In genomic region chr12:52243264-52243773, GRCh38 we compare ENCODE assay signal across 8 cellular contexts. TPM values are rescaled to one million over a fixed set of nuclear protein-coding genes. Genes with fewer than 3 reads are reported as not detected.
DNase-seq lines count a peak whose midpoint lies in the region; ATAC-seq, FAIRE-seq and TF ChIP-seq lines count a peak whose summit lies in the region.

No MANE protein-coding gene starts in this region.

- WGBS in mammary epithelial cell (ENCODE audit: low coverage, missing lambda C conversion rate) = 20% methylated on average over 5 of the region's 5 CpGs
- 51 to 56% methylated on average over 5 of the region's 5 CpGs for WGBS in pancreas, 2 donors
- WGBS in hepatocyte (ENCODE audit: low lambda C conversion rate, missing lambda C conversion rate) = 59% methylated on average over 5 of the region's 5 CpGs

- H3K4me3 ChIP-seq in DOHH2 (ENCODE audit: low read length) (no peak overlapping the region), mammary epithelial cell (replicated peaks in 1 of 3; ENCODE audit: insufficient read depth in 1 of 3, low read depth in 2 of 3, low read length in 3 of 3) (no peak overlapping the region), pancreas (no peak overlapping the region), hepatocyte (no peak overlapping the region)

- peak overlapping the region; percentile 19 for H3K9ac ChIP-seq in mammary epithelial cell (ENCODE audit: insufficient read depth, low read length)

- CTCF ChIA-PET in mammary epithelial cell (lab: Charles Lee; ENCODE audit: low non-redundant PET) = interaction anchor here (1.2 kb wide), 1 partner anchor 84 kb away, joined by 10 read pairs; no protein-coding TSS in a partner anchor

- no peaks in the 10 kb centered on the region for H3K79me2 ChIP-seq in DOHH2 (ENCODE audit: control insufficient read depth, low read length)
- H3K79me2 ChIP-seq in mammary epithelial cell (ENCODE audit: insufficient read depth, low read length) = peaks cover 23% of the 10 kb centered on the region
- no peaks in the 10 kb centered on the region for H3K79me2 ChIP-seq in hepatocyte

- peaks cover 2% of the 10 kb centered on the region; the same call in 1 of the 2 replicates for H3K27me3 ChIP-seq in DOHH2 (ENCODE audit: control insufficient read depth, low read length)
- H3K27me3 ChIP-seq in mammary epithelial cell (ENCODE audit: insufficient read depth, low read length) = no peaks in the 10 kb centered on the region
- no peaks in the 10 kb centered on the region for H3K27me3 ChIP-seq in pancreas
- H3K27me3 ChIP-seq in hepatocyte = no peaks in the 10 kb centered on the region

- H3K27ac ChIP-seq in DOHH2 (ENCODE audit: low read depth, low read length) (no peak overlapping the region), mammary epithelial cell (ENCODE audit: insufficient read depth, low read depth, low read length) (peak overlapping the region; percentile 29), pancreas (peak overlapping the region; percentile 80 to 96 (median 96)), hepatocyte (no peak overlapping the region), substantia nigra (ENCODE audit: low read depth, low read length, poor library complexity, severe bottlenecking) (no peak overlapping the region)

- H3K4me1 ChIP-seq in DOHH2 (ENCODE audit: control insufficient read depth, low read length) = peaks cover 8% of the 10 kb centered on the region
- peaks cover 58% of the 10 kb centered on the region for H3K4me1 ChIP-seq in mammary epithelial cell (ENCODE audit: insufficient read depth, low read length)
- peaks cover 47 to 53% (median 49%) of the 10 kb centered on the region in 3 donors for H3K4me1 ChIP-seq in pancreas
- peaks cover 41% of the 10 kb centered on the region for H3K4me1 ChIP-seq in hepatocyte (ENCODE audit: insufficient read depth)

- H2AFZ ChIP-seq in mammary epithelial cell (ENCODE audit: low read depth, low read length) (no peak overlapping the region), hepatocyte (no peak overlapping the region)

- H3K36me3 ChIP-seq in DOHH2 (ENCODE audit: control insufficient read depth, low read length) (no peaks in the 10 kb centered on the region), mammary epithelial cell (ENCODE audit: insufficient read depth, low read length) (peaks cover 70% of the 10 kb centered on the region), pancreas (no peaks in the 10 kb centered on the region), hepatocyte (replicated peaks; ENCODE audit: insufficient read depth, low read depth) (no peaks in the 10 kb centered on the region)

- H3K9me3 ChIP-seq in DOHH2 (ENCODE audit: control insufficient read depth, insufficient read depth, low read length) = no peaks in the 10 kb centered on the region
- no peaks in the 10 kb centered on the region for H3K9me3 ChIP-seq in mammary epithelial cell (replicated peaks; ENCODE audit: insufficient read depth, low read length)
- no peaks in the 10 kb centered on the region for H3K9me3 ChIP-seq in pancreas
- H3K9me3 ChIP-seq in hepatocyte (ENCODE audit: low read depth) = no peaks in the 10 kb centered on the region

- H4K20me1 ChIP-seq in DOHH2 (ENCODE audit: control insufficient read depth, insufficient read depth, low read depth, low read length) (no peaks in the 10 kb centered on the region), mammary epithelial cell (ENCODE audit: insufficient read depth, low read length) (peaks cover 16% of the 10 kb centered on the region), hepatocyte (ENCODE audit: insufficient read depth, poor library complexity, severe bottlenecking) (no peaks in the 10 kb centered on the region)

- TF ChIP-seq CTCF in DOHH2 (IDR thresholded peaks at IDR 0.05; ENCODE audit: low read depth, low read length, poor library complexity, severe bottlenecking) (no peak), mammary epithelial cell (conservative IDR thresholded peaks at IDR 0.05 in 1 of 2, IDR thresholded peaks at IDR 0.05 in 1 of 2; ENCODE audit: extremely low read depth in 1 of 2, insufficient read depth in 1 of 2, low read depth in 1 of 2, low read length in 2 of 2) (no peak), pancreas (IDR thresholded peaks at IDR 0.05) (no peak), hepatocyte (IDR thresholded peaks at IDR 0.05; ENCODE audit: poor library complexity) (no peak)

- H3K9me2 ChIP-seq in DOHH2 (replicated peaks; ENCODE audit: control insufficient read depth, low read length) = no peaks in the 10 kb centered on the region
- H3K9me2 ChIP-seq in hepatocyte (replicated peaks; ENCODE audit: insufficient read depth) = no peaks in the 10 kb centered on the region

- no peak for FAIRE-seq in pancreas (lab: Jason Lieb, UNC)

- no TSS peak for BruUV-seq in mammary epithelial cell (replicated peaks; lab: Mats Ljungman, UMichigan)

- in situ Hi-C loops in mammary epithelial cell (cut with MboI; ENCODE audit: low sequenced_read_pairs in 2 of 2) = loop anchor here in 1 of 2 donors (10.0 kb wide), 1 partner anchor 631 kb away; no protein-coding TSS in a partner anchor

- peak overlapping the region; percentile 8; the same call in 1 of the 2 replicates for H3K4me2 ChIP-seq in DOHH2 (ENCODE audit: low read length)
- no peak overlapping the region for H3K4me2 ChIP-seq in mammary epithelial cell (ENCODE audit: insufficient read depth, low read depth, low read length)
- H3K4me2 ChIP-seq in hepatocyte = no peak overlapping the region

- dilution Hi-C loops in mammary epithelial cell (cut with HindIII; ENCODE audit: low sequenced_read_pairs) = no loop called here

- peak; percentile 26 for DNase-seq in NCI-H460 (ENCODE audit: extremely low read depth, low read depth)
- DNase-seq in mammary epithelial cell = peak; percentile 46
- peak in 3 of 6 donors; percentile 33 to 53 (median 46) for DNase-seq in pancreas
- no peak for DNase-seq in hepatocyte (ENCODE audit: low spot score)
- DNase-seq in substantia nigra (lab: John Stamatoyannopoulos, UW) = no peak

- H3F3A ChIP-seq in DOHH2 (ENCODE audit: control insufficient read depth, insufficient read depth) = no peaks in the 10 kb centered on the region

- peak in 2 of 4 donors; percentile 5 to 6 for ATAC-seq in pancreas
- no peak for ATAC-seq in HG03175 (IDR thresholded peaks at IDR 0.05; ENCODE audit: unreplicated experiment)
- no peak for ATAC-seq in HG03139 (IDR thresholded peaks at IDR 0.05; ENCODE audit: unreplicated experiment)

- intact Hi-C loops in mammary epithelial cell (cut with micrococcal nuclease) (no loop called here), pancreas (cut with DNase I) (no loop called here)

RNA-seq across cellular contexts. Expression of gene KRT7, which starts 10.3 kb away (rescaled TPM):
- total RNA-seq in NCI-H460 (2014; rRNA removed; shearing (Covaris generic)) = 23.1 and 25.5 TPM in 2 replicates
- polyA plus RNA-seq in NCI-H460 (2014; cell fraction: nucleus; rRNA removed) = 12.9 and 21.0 TPM in 2 replicates
- total RNA-seq in mammary epithelial cell (1,000 to 10,000 TPM; 2,215 to 3,387 TPM), pancreas (100 to 1,000 TPM in 3 of 6 donors, 10 to 100 TPM in 3; 57.5 to 336 (median 90.6) TPM), hepatocyte (12.6 and 27.1 TPM in 2 replicates)
- polyA plus RNA-seq in mammary epithelial cell (3,281 TPM), pancreas (100 to 1,000 TPM; 111 to 238 TPM), hepatocyte (33.3 and 80.2 TPM in 2 replicates)
- polyA minus RNA-seq in mammary epithelial cell = 4,390 TPM

RNA-seq across cellular contexts. Expression of gene KRT86, which starts 31.1 kb away (rescaled TPM):
- total RNA-seq in NCI-H460 (2014; rRNA removed; shearing (Covaris generic)) = 0.78 and 0.92 TPM in 2 replicates
- polyA plus RNA-seq in NCI-H460 (2014; cell fraction: nucleus; rRNA removed) = 0.60 and 2.6 TPM in 2 replicates
- 10 to 100 TPM in 1 of 2 donors, 1 to 10 TPM in 1; 6.3 to 34.9 TPM for total RNA-seq in mammary epithelial cell
- 8.6 TPM for polyA plus RNA-seq in mammary epithelial cell
- polyA minus RNA-seq in mammary epithelial cell = 0.72 TPM
- 1 to 10 TPM in 4 of 6 donors, under 1 TPM in 2; 0.60 to 3.3 (median 1.6) TPM for total RNA-seq in pancreas
- polyA plus RNA-seq in pancreas = 1 to 10 TPM; 1.5 to 3.2 TPM
- total RNA-seq in hepatocyte = not detected in 2 replicates
- polyA plus RNA-seq in hepatocyte = 0.40 TPM in 1 of 2 replicates, not detected in the other

RNA-seq across cellular contexts. Expression of gene KRT81, which starts 48.0 kb away (rescaled TPM):
- 40.6 and 54.3 TPM in 2 replicates for total RNA-seq in NCI-H460 (2014; rRNA removed; shearing (Covaris generic))
- polyA plus RNA-seq in NCI-H460 (2014; cell fraction: nucleus; rRNA removed) = 19.2 and 20.5 TPM in 2 replicates
- total RNA-seq in mammary epithelial cell (100 to 1,000 TPM; 176 to 903 TPM), pancreas (under 1 TPM in 2 of 6 donors, not detected in 4; 0.22 to 0.76 TPM), hepatocyte (not detected in 2 replicates)
- polyA plus RNA-seq in mammary epithelial cell (90.5 TPM), pancreas (under 1 TPM; 0.38 to 0.66 TPM), hepatocyte (not detected in 2 replicates)
- 21.9 TPM for polyA minus RNA-seq in mammary epithelial cell

RNA-seq across cellular contexts. Expression of gene KRT80, which starts 51.5 kb away (rescaled TPM):
- total RNA-seq in NCI-H460 (2014; rRNA removed; shearing (Covaris generic)) = 36.0 and 41.3 TPM in 2 replicates
- 10.6 and 17.5 TPM in 2 replicates for polyA plus RNA-seq in NCI-H460 (2014; cell fraction: nucleus; rRNA removed)
- total RNA-seq in mammary epithelial cell (1 to 10 TPM; 1.8 to 2.7 TPM), pancreas (10 to 100 TPM in 3 of 6 donors, 1 to 10 TPM in 3; 4.8 to 18.3 (median 9.0) TPM), hepatocyte (0.28 and 0.77 TPM in 2 replicates)
- polyA plus RNA-seq in mammary epithelial cell (1.2 TPM), pancreas (1 to 10 TPM; 8.1 to 9.1 TPM), hepatocyte (1.2 and 1.5 TPM in 2 replicates)
- not detected for polyA minus RNA-seq in mammary epithelial cell

Comparison
In these comparisons a context has a peak if more than half of its experiments do, and no peak if none do; other contexts are left out.
1. H3K27ac ChIP-seq: peak in mammary epithelial cell (single experiment) and pancreas (4 of 4); none in DOHH2 (single experiment), hepatocyte (single experiment) and substantia nigra (single experiment).
2. DNase-seq: peak in NCI-H460 (single experiment) and mammary epithelial cell (single experiment); none in hepatocyte (single experiment) and substantia nigra (0 of 49).
3. RNA of gene KRT7, which starts 10.3 kb away (total RNA-seq): 2,215 to 3,387 TPM in mammary epithelial cell; 57.5 to 336 TPM in pancreas, 12.6 to 27.1 TPM in hepatocyte and 23.1 to 25.5 TPM in NCI-H460; every median in the first group is over 4 times any median in the second.
4. RNA of gene KRT81, which starts 48.0 kb away (total RNA-seq): 176 to 903 TPM in mammary epithelial cell and 40.6 to 54.3 TPM in NCI-H460; 0.22 to 0.76 TPM in pancreas and not detected in hepatocyte; every median in the first group is over 10 times any median in the second.